In the genomic region with DNA sequence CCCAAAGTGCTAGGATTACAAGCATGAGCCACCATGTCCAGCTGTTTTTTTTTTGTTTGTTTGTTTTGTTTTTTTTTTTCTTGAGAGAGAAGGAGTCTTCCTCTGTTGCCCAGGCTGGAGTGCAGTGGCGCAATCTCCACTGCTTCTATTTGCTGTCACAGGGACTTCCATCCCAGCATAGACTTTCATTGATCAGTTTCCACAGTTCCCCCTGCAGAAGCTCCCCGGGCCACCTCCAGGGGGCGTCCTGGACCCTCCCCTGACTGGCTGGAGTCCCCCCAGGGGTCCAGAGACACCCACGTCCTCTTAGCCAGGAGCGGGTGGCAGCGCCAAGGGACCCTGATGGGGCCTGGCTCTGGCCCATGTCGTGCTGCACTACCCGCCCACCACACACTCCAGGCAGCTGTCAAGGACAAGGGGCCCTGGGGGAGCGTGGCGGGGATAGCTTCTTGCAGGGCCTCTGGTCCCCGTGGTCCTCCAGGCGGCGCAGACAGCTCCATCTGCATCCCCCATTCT, we compare ENCODE assay signal across 11 cellular contexts. TPM values are rescaled to one million over a fixed set of nuclear protein-coding genes. Genes with fewer than 3 reads are reported as not detected.
DNase-seq lines count a peak whose midpoint lies in the region; ATAC-seq, FAIRE-seq and TF ChIP-seq lines count a peak whose summit lies in the region.
"Had no signal": no experiment of that assay in that cellular context is flagged by ENCODE, and none has a peak within 500 bp of the region (broad histone marks: within the 10 kb centered on the region; RNA-seq: fewer than 3 reads in every experiment).

No MANE protein-coding gene starts in this region.

- no peak for TF ChIP-seq EP300 in A549 (IDR thresholded peaks at IDR 0.05)

- POLR2A ChIA-PET in A549 (lab: Yijun Ruan, JAX) (interaction anchor here (2.3 kb wide), 1 partner anchor 139 kb away, joined by 9 read pairs; a partner anchor contains a TSS), RWPE1 (lab: Yijun Ruan, JAX; ENCODE audit: low non-redundant PET) (interaction anchor here (0.6 kb wide), 1 partner anchor 11 kb away, joined by 3 read pairs; no protein-coding TSS in a partner anchor)

- FAIRE-seq in A549 (lab: Jason Lieb, UNC) (no peak), D721Med (lab: Jason Lieb, UNC) (no peak)
- FAIRE-seq: G401.6 had no signal

- H3K4me1 ChIP-seq in A549: peaks cover 28% of the 10 kb centered on the region

- H3K27ac ChIP-seq in A549 (peak overlapping the region; percentile 93 to 94), RWPE1 (peak overlapping the region; percentile 98)

- TF ChIP-seq CTCF in A549 (IDR thresholded peaks at IDR 0.05): peak; percentile 42
- peak; percentile 23 for TF ChIP-seq CTCF in D721Med (IDR thresholded peaks at IDR 0.05; ENCODE audit: insufficient read depth, missing control alignments)
- TF ChIP-seq CTCF in RWPE1 (conservative IDR thresholded peaks at IDR 0.05; ENCODE audit: low read depth): no peak; the same call in 1 of the 2 replicates
- peak; percentile 48 for TF ChIP-seq CTCF in fibroblast of villous mesenchyme (IDR thresholded peaks at IDR 0.05; ENCODE audit: insufficient read depth, low read depth, low read length)

- DNase-seq in A549 (ENCODE audit: low read depth in 1 of 2, low spot score in 1 of 2) (no peak), D721Med (ENCODE audit: insufficient read length, low spot score) (no peak), RWPE1 (ENCODE audit: low spot score) (no peak), fibroblast of villous mesenchyme (ENCODE audit: low read depth) (no peak), erythroblast (lab: John Stamatoyannopoulos, UW) (no peak), NOMO-1 treated with dmso at 0.1 percent for 144 hours (lab: John Stamatoyannopoulos, UW; ENCODE audit: unreplicated experiment) (no peak)
- DNase-seq: stimulated activated naive B cell treated with anti-CD40 and anti-IgM and Interleukin-4, amounts not matched to agents 10 μg/mL and 1 μg/mL and 100 μg/mL, for 72 hours; T-helper 2 cell had no signal

- WGBS in A549 (ENCODE audit: missing lambda C conversion rate): 69% methylated on average over 9 of the region's 13 CpGs

- H3K9me3 ChIP-seq in A549: no peaks in the 10 kb centered on the region

- CTCF ChIA-PET in A549 (lab: Yijun Ruan, JAX) (interaction anchor here (0.6 to 2.3 kb wide), 17 partner anchors 9 to 217 kb away, joined by 3 to 15 read pairs (median 4); a partner anchor contains a TSS), RWPE1 (lab: Yijun Ruan, JAX) (interaction anchor here (0.6 to 1.2 kb wide), 5 partner anchors 11 to 44 kb away, joined by 3 to 4 read pairs (median 3); no protein-coding TSS in a partner anchor)

- TF ChIP-seq POLR2A in A549 (IDR thresholded peaks at IDR 0.05; ENCODE audit: low read length): no peak
- no peak for TF ChIP-seq POLR2A in erythroblast (IDR thresholded peaks at IDR 0.05; ENCODE audit: low read length)

- peak overlapping the region; percentile 74 for H3K4me2 ChIP-seq in A549

- ATAC-seq in A549 (peak; percentile 3; a peak in 2 of 6 replicates), GM18517 (IDR thresholded peaks at IDR 0.05; ENCODE audit: unreplicated experiment) (no peak), GM21423 (IDR thresholded peaks at IDR 0.05; ENCODE audit: unreplicated experiment) (no peak)
- ATAC-seq: stimulated activated naive B cell treated with anti-CD40 and anti-IgM and Interleukin-4, amounts not matched to agents 10 μg/mL and 1 μg/mL and 100 μg/mL, for 72 hours had no signal

- TF ChIP-seq RAD21 in A549 (conservative IDR thresholded peaks at IDR 0.05 in 1 of 2, IDR thresholded peaks at IDR 0.05 in 1 of 2): no peak

- H3K4me3 ChIP-seq in A549: no peak overlapping the region
- H3K4me3 ChIP-seq in fibroblast of villous mesenchyme (ENCODE audit: low read depth, low read length): no peak overlapping the region

TF ChIP-seq in A549, 52 proteins besides CTCF, POLR2A, EP300 and RAD21:
- no peak for TF ChIP-seq SMC3 (IDR thresholded peaks at IDR 0.05)
- TF ChIP-seq CEBPB (IDR thresholded peaks at IDR 0.05): peak; percentile 32 to 64; a peak in 1 of 4 replicates
TF ChIP-seq in A549: peak in this region for 1.

RNA-seq across cellular contexts. Expression of a gene that starts 3.1 kb away (rescaled TPM):
- polyA plus RNA-seq in A549 (2011; rRNA removed) (0.13 and 0.26 TPM in 2 replicates), A549 (2017; fragmentation: RNase III; extraction: RNeasy Plus Mini Kit Qiagen cat#74134 plus additional on column Dnase treatment) (1.0 to 1.6 TPM (median 1.2 TPM) in 3 replicates)
- polyA plus RNA-seq in A549 (2012; cell fraction: cytosol; rRNA removed): 0.83 and 1.2 TPM in 2 replicates
- polyA plus RNA-seq in A549 (2012; cell fraction: nucleus; rRNA removed): 7.5 and 11.1 TPM in 2 replicates
- polyA minus RNA-seq in A549 (2011; rRNA and poly(A)+ RNA removed): not detected in 2 replicates
- total RNA-seq in fibroblast of villous mesenchyme: 0.32 and 1.3 TPM in 2 replicates

RNA-seq across cellular contexts. Expression of a gene that starts 6.8 kb away (rescaled TPM):
- 15.3 and 17.7 TPM in 2 replicates for polyA plus RNA-seq in A549 (2011; rRNA removed)
- 52.2 and 62.7 TPM in 2 replicates for polyA plus RNA-seq in A549 (2012; cell fraction: cytosol; rRNA removed)
- 120 and 183 TPM in 2 replicates for polyA plus RNA-seq in A549 (2012; cell fraction: nucleus; rRNA removed)
- polyA plus RNA-seq in A549 (2017; fragmentation: RNase III; extraction: RNeasy Plus Mini Kit Qiagen cat#74134 plus additional on column Dnase treatment): 32.7 to 35.0 TPM (median 33.8 TPM) in 3 replicates
- polyA minus RNA-seq in A549 (2011; rRNA and poly(A)+ RNA removed): 12.7 and 17.2 TPM in 2 replicates
- 23.5 and 27.6 TPM in 2 replicates for total RNA-seq in fibroblast of villous mesenchyme

RNA-seq across cellular contexts. Expression of a gene that starts 10.2 kb away (rescaled TPM):
- polyA plus RNA-seq in A549 (2011; rRNA removed) (33.1 and 35.0 TPM in 2 replicates), A549 (2017; fragmentation: RNase III; extraction: RNeasy Plus Mini Kit Qiagen cat#74134 plus additional on column Dnase treatment) (27.3 to 32.3 TPM (median 31.0 TPM) in 3 replicates)
- 72.4 and 90.6 TPM in 2 replicates for polyA plus RNA-seq in A549 (2012; cell fraction: cytosol; rRNA removed)
- polyA plus RNA-seq in A549 (2012; cell fraction: nucleus; rRNA removed): 67.1 and 86.4 TPM in 2 replicates
- polyA minus RNA-seq in A549 (2011; rRNA and poly(A)+ RNA removed): 9.9 and 14.4 TPM in 2 replicates
- 52.7 and 59.3 TPM in 2 replicates for total RNA-seq in fibroblast of villous mesenchyme

RNA-seq across cellular contexts. Expression of a gene that starts 26.7 kb away (rescaled TPM):
- polyA plus RNA-seq in A549 (2011; rRNA removed): 4.9 and 5.7 TPM in 2 replicates
- polyA plus RNA-seq in A549 (2012; cell fraction: cytosol; rRNA removed): 6.0 and 8.8 TPM in 2 replicates
- polyA plus RNA-seq in A549 (2012; cell fraction: nucleus; rRNA removed): 15.4 and 17.6 TPM in 2 replicates
- polyA plus RNA-seq in A549 (2017; fragmentation: RNase III; extraction: RNeasy Plus Mini Kit Qiagen cat#74134 plus additional on column Dnase treatment): 4.1 to 5.0 TPM (median 4.4 TPM) in 3 replicates
- polyA minus RNA-seq in A549 (2011; rRNA and poly(A)+ RNA removed): 6.2 and 6.6 TPM in 2 replicates
- total RNA-seq in fibroblast of villous mesenchyme: 1.6 and 2.6 TPM in 2 replicates

RNA-seq across cellular contexts. Expression of a gene that starts 31.2 kb away (rescaled TPM):
- polyA plus RNA-seq in A549 (2011; rRNA removed): 28.8 and 34.8 TPM in 2 replicates
- 132 and 135 TPM in 2 replicates for polyA plus RNA-seq in A549 (2012; cell fraction: cytosol; rRNA removed)
- polyA plus RNA-seq in A549 (2012; cell fraction: nucleus; rRNA removed): 134 and 191 TPM in 2 replicates
- polyA plus RNA-seq in A549 (2017; fragmentation: RNase III; extraction: RNeasy Plus Mini Kit Qiagen cat#74134 plus additional on column Dnase treatment): 41.4 to 42.3 TPM (median 42.1 TPM) in 3 replicates
- 8.9 and 13.9 TPM in 2 replicates for polyA minus RNA-seq in A549 (2011; rRNA and poly(A)+ RNA removed)
- total RNA-seq in fibroblast of villous mesenchyme: 25.5 and 31.9 TPM in 2 replicates

Comparison
In these comparisons a context has a peak if more than half of its experiments do, and no peak if none do; other contexts are left out.
1. ATAC-seq: peak in A549 (2 of 2); none in GM18517 (single experiment) and GM21423 (single experiment).